8 cellular contexts compared by ENCODE assay signal in genomic region chr17:64712557-64713351, GRCh38. TPM values are rescaled to one million over a fixed set of nuclear protein-coding genes. Genes with fewer than 3 reads are reported as not detected.
DNase-seq lines count a peak whose midpoint lies in the region; ATAC-seq, FAIRE-seq and TF ChIP-seq lines count a peak whose summit lies in the region.
"Not testable (repeated sequence)": the region's sequence is repeated elsewhere in the genome, so short reads cannot be mapped to it uniquely, and the experiment has no call there.

No MANE protein-coding gene starts in this region.

- peak overlapping the region; percentile 9 for H2AFZ ChIP-seq in GM12878 (ENCODE audit: control insufficient read depth, low read depth, low read length)
- H2AFZ ChIP-seq in HepG2 (ENCODE audit: low read length) = not testable (repeated sequence)

- not testable (repeated sequence) for H3K4me2 ChIP-seq in GM12878 (ENCODE audit: control insufficient read depth, insufficient read depth)
- H3K4me2 ChIP-seq in HepG2 (ENCODE audit: low read depth, low read length) = peak overlapping the region; percentile 53

- not testable (repeated sequence) for TF ChIP-seq CTCF in RWPE1 (conservative IDR thresholded peaks at IDR 0.05; ENCODE audit: low read depth); GM12878 (IDR thresholded peaks at IDR 0.05 in 2 of 3, conservative IDR thresholded peaks at IDR 0.05 in 1 of 3; ENCODE audit: control insufficient read depth in 2 of 3, extremely low read depth in 1 of 3, insufficient read depth in 1 of 3, low read depth in 3 of 3, low read length in 3 of 3)
- TF ChIP-seq CTCF in HepG2 (CRISPR knock-in tag; IDR thresholded peaks at IDR 0.05) = peak; percentile 25; the same call in 1 of the 2 replicates

- not testable (repeated sequence) for H3K27me3 Mint-ChIP-seq in CD4-positive, alpha-beta memory T cell; activated CD8-positive, alpha-beta T cell treated with anti-CD3 and anti-CD28 coated beads, Interleukin-2, amount 10 ng/mL, durations not matched to agents 7 days and 5 days (ENCODE audit: low read depth)

- peak; percentile 34 to 61 (median 49) for DNase-seq in CD4-positive, alpha-beta memory T cell
- not testable (repeated sequence) for DNase-seq in RWPE1 (ENCODE audit: low spot score); GM12878 (ENCODE audit: low read depth, low spot score); HepG2 (ENCODE audit: low spot score)
- peak; percentile 71 for DNase-seq in activated CD8-positive, alpha-beta T cell treated with anti-CD3 and anti-CD28 coated beads, Interleukin-2, amount 10 ng/mL, durations not matched to agents 7 days and 5 days
- DNase-seq in stimulated activated CD8-positive, alpha-beta memory T cell treated with anti-CD3 and anti-CD28 coated beads, Interleukin-12 subunit alpha, Interleukin-12 subunit beta, amount 100 ng/mL, for 1 hour (ENCODE audit: low read depth) = peak; percentile 13

- H3K27me3 ChIP-seq in CD4-positive, alpha-beta memory T cell (ENCODE audit: insufficient read depth, low read length); GM12878 (replicated peaks in 1 of 2; ENCODE audit: control insufficient read depth in 2 of 2, insufficient read depth in 2 of 2, low read length in 1 of 2); HepG2 (ENCODE audit: control insufficient read depth in 1 of 2, insufficient read depth in 2 of 2, low read length in 2 of 2): not testable (repeated sequence)

- not testable (repeated sequence) for H3K9me3 ChIP-seq in CD4-positive, alpha-beta memory T cell (ENCODE audit: control insufficient read depth in 1 of 2, low read length in 2 of 2); GM12878 (replicated peaks; ENCODE audit: control insufficient read depth, insufficient read depth, low read length); HepG2 (ENCODE audit: low read length)

- POLR2A ChIA-PET in CD4-positive, alpha-beta memory T cell (lab: Charles Lee; ENCODE audit: partially characterized antibody) = interaction anchor here (1.0 kb wide), 1 partner anchor 207 kb away, joined by 4 read pairs; no protein-coding TSS in a partner anchor
- POLR2A ChIA-PET in RWPE1 (lab: Yijun Ruan, JAX; ENCODE audit: low non-redundant PET); GM12878 (lab: Charles Lee): not testable (repeated sequence)
- POLR2A ChIA-PET in activated CD8-positive, alpha-beta T cell treated with anti-CD3 and anti-CD28 coated beads, Interleukin-2, amount 10 ng/mL, durations not matched to agents 7 days and 5 days (lab: Charles Lee) = interaction anchor here (0.6 to 0.7 kb wide), 2 partner anchors 313 to 319 kb away, joined by 3 to 4 read pairs; no protein-coding TSS in a partner anchor
- POLR2A ChIA-PET in HepG2 (lab: Yijun Ruan, JAX) = interaction anchor here (1.7 kb wide), 1 partner anchor 51 kb away, joined by 4 read pairs; the partner anchor contains the start of gene SMURF2

- 13% methylated on average over 8 of the region's 11 CpGs for WGBS in GM12878 (ENCODE audit: insufficient coverage, insufficient replicate concordance, low lambda C conversion rate, missing lambda C conversion rate)
- 20% methylated on average over 6 of the region's 11 CpGs for WGBS in HepG2 (ENCODE audit: low lambda C conversion rate)

- H4K20me1 ChIP-seq in GM12878 (ENCODE audit: control insufficient read depth, insufficient read depth); HepG2 (ENCODE audit: insufficient read depth, low read length): not testable (repeated sequence)

- peaks cover 70% of the 10 kb centered on the region for H3K4me1 ChIP-seq in CD4-positive, alpha-beta memory T cell (ENCODE audit: insufficient read depth, low read length)
- peaks cover 18% of the 10 kb centered on the region for H3K4me1 ChIP-seq in GM12878 (ENCODE audit: control insufficient read depth, insufficient read depth, low read length)
- peaks cover 45% of the 10 kb centered on the region for H3K4me1 ChIP-seq in HepG2 (ENCODE audit: insufficient read depth, low read length)

- FAIRE-seq in GM12878 (lab: Jason Lieb, UNC) (peak; percentile 97), HepG2 (lab: Jason Lieb, UNC) (peak; percentile 85)

- not testable (repeated sequence) for H3K27ac ChIP-seq in CD4-positive, alpha-beta memory T cell (ENCODE audit: low read depth, low read length); GM12878 (ENCODE audit: control insufficient read depth, insufficient read depth); HepG2 (ENCODE audit: extremely low read length, insufficient read depth, low read length)
- peak overlapping the region; percentile 1; the same call in 1 of the 2 replicates for H3K27ac ChIP-seq in RWPE1

- H3K36me3 Mint-ChIP-seq in CD4-positive, alpha-beta memory T cell; activated CD8-positive, alpha-beta T cell treated with anti-CD3 and anti-CD28 coated beads, Interleukin-2, amount 10 ng/mL, durations not matched to agents 7 days and 5 days (ENCODE audit: low read depth): not testable (repeated sequence)

- SMC1A ChIA-PET in GM12878 (lab: Charles Lee; ENCODE audit: uncharacterized antibody, unreplicated experiment) = interaction anchor here (0.7 to 1.4 kb wide), 3 partner anchors 23 to 1206 kb away, joined by 3 to 4 read pairs (median 3); no protein-coding TSS in a partner anchor

- TF ChIP-seq POLR2A in GM12878 (IDR thresholded peaks at IDR 0.05; ENCODE audit: low read depth, low read length); HepG2 (IDR thresholded peaks at IDR 0.05; ENCODE audit: insufficient read depth in 1 of 2, low read depth in 2 of 2, low read length in 2 of 2): not testable (repeated sequence)

- peaks cover 40 to 69% (median 59%) of the 10 kb centered on the region in 4 donors for H3K4me1 Mint-ChIP-seq in CD4-positive, alpha-beta memory T cell
- peaks cover 76% of the 10 kb centered on the region for H3K4me1 Mint-ChIP-seq in activated CD8-positive, alpha-beta T cell treated with anti-CD3 and anti-CD28 coated beads, Interleukin-2, amount 10 ng/mL, durations not matched to agents 7 days and 5 days (ENCODE audit: low read depth)

- peak overlapping the region; percentile 71 to 97 (median 87) for H3K27ac Mint-ChIP-seq in CD4-positive, alpha-beta memory T cell
- H3K27ac Mint-ChIP-seq in activated CD8-positive, alpha-beta T cell treated with anti-CD3 and anti-CD28 coated beads, Interleukin-2, amount 10 ng/mL, durations not matched to agents 7 days and 5 days = peak overlapping the region; percentile 80

- TF ChIP-seq RAD21 in GM12878 (IDR thresholded peaks at IDR 0.05; ENCODE audit: insufficient read depth, low read depth, low read length); HepG2 (CRISPR knock-in tag; IDR thresholded peaks at IDR 0.05): not testable (repeated sequence)

- peak overlapping the region; percentile 77 to 90 (median 86) for H3K4me3 Mint-ChIP-seq in CD4-positive, alpha-beta memory T cell
- peak overlapping the region; percentile 70 for H3K4me3 Mint-ChIP-seq in activated CD8-positive, alpha-beta T cell treated with anti-CD3 and anti-CD28 coated beads, Interleukin-2, amount 10 ng/mL, durations not matched to agents 7 days and 5 days

- H3K9me3 Mint-ChIP-seq in CD4-positive, alpha-beta memory T cell; activated CD8-positive, alpha-beta T cell treated with anti-CD3 and anti-CD28 coated beads, Interleukin-2, amount 10 ng/mL, durations not matched to agents 7 days and 5 days (ENCODE audit: insufficient read depth): not testable (repeated sequence)

- ATAC-seq in GM21423 (IDR thresholded peaks at IDR 0.05; ENCODE audit: unreplicated experiment) (peak; percentile 85), HG03442 (IDR thresholded peaks at IDR 0.05; ENCODE audit: unreplicated experiment) (peak; percentile 41), GM12878 (peak; percentile 62), HepG2 (peak; percentile 85)
- ATAC-seq in activated CD8-positive, alpha-beta T cell treated with anti-CD3 and anti-CD28 coated beads, Interleukin-2, amount 10 ng/mL, durations not matched to agents 7 days and 5 days = peak; percentile 81

- BruUV-seq in GM12878 (replicated peaks; lab: Mats Ljungman, UMichigan); HepG2 (replicated peaks; lab: Mats Ljungman, UMichigan): not testable (repeated sequence)

- RAD21 ChIA-PET in GM12878 (lab: Charles Lee; ENCODE audit: unreplicated experiment) = not testable (repeated sequence)

- CTCF ChIA-PET in CD4-positive, alpha-beta memory T cell (lab: Charles Lee; ENCODE audit: partially characterized antibody) = interaction anchor here (0.7 to 2.6 kb wide), 4 partner anchors 21 to 248 kb away, joined by 3 to 7 read pairs (median 4); no protein-coding TSS in a partner anchor
- CTCF ChIA-PET in RWPE1 (lab: Yijun Ruan, JAX); HepG2 (lab: Yijun Ruan, JAX; ENCODE audit: low intra/inter-chr PET ratio, low total read pairs): not testable (repeated sequence)
- CTCF ChIA-PET in activated CD8-positive, alpha-beta T cell treated with anti-CD3 and anti-CD28 coated beads, Interleukin-2, amount 10 ng/mL, durations not matched to agents 7 days and 5 days (lab: Charles Lee) = interaction anchor here (2.3 kb wide), 1 partner anchor 24 kb away, joined by 8 read pairs; no protein-coding TSS in a partner anchor
- CTCF ChIA-PET in GM12878 (lab: Yijun Ruan, JAX) = interaction anchor here (0.6 kb wide), 1 partner anchor 519 kb away, joined by 3 read pairs; no protein-coding TSS in a partner anchor

- not testable (repeated sequence) for H3K79me2 ChIP-seq in GM12878 (ENCODE audit: control insufficient read depth, insufficient read depth, low read length); HepG2 (ENCODE audit: insufficient read depth, low read length)

- TF ChIP-seq EP300 in GM12878 (IDR thresholded peaks at IDR 0.05; ENCODE audit: borderline replicate concordance in 1 of 2, control insufficient read depth in 1 of 2, low read depth in 2 of 2, low read length in 2 of 2); HepG2 (IDR thresholded peaks at IDR 0.05; ENCODE audit: low read depth in 2 of 2, low read length in 2 of 2); HepG2 (CRISPR knock-in tag; IDR thresholded peaks at IDR 0.05; ENCODE audit: borderline replicate concordance): not testable (repeated sequence)

- not testable (repeated sequence) for H3K9ac ChIP-seq in GM12878 (ENCODE audit: control insufficient read depth, insufficient read depth, low read length); HepG2 (ENCODE audit: insufficient read depth, low read depth, low read length)

- H3K36me3 ChIP-seq in CD4-positive, alpha-beta memory T cell (ENCODE audit: insufficient read depth, low read length); GM12878 (ENCODE audit: control insufficient read depth in 2 of 2, insufficient read depth in 2 of 2, low read length in 1 of 2); HepG2 (replicated peaks in 1 of 2; ENCODE audit: control insufficient read depth in 1 of 2, insufficient read depth in 2 of 2, low read length in 2 of 2): not testable (repeated sequence)

- peak overlapping the region in 1 of 2 donors; percentile 19 for H3K4me3 ChIP-seq in CD4-positive, alpha-beta memory T cell (ENCODE audit: low read length in 2 of 2)
- H3K4me3 ChIP-seq in GM12878 = not testable (repeated sequence)
- peak overlapping the region in 1 of 3 experiments; percentile 31; a peak in 2 of 6 replicates for H3K4me3 ChIP-seq in HepG2 (replicated peaks in 1 of 3; ENCODE audit: insufficient read depth in 1 of 3, low read depth in 2 of 3, low read length in 3 of 3)

- intact Hi-C loops in CD4-positive, alpha-beta memory T cell (cut with micrococcal nuclease); GM12878 (cut with micrococcal nuclease; ENCODE audit: unreplicated experiment); HepG2 (cut with micrococcal nuclease; ENCODE audit: unreplicated experiment): not testable (repeated sequence)

- in situ Hi-C loops in GM12878 (cut with MboI); HepG2 (cut with HindIII; ENCODE audit: extremely low pct_ligation_motif_present, low pct_unique_long_range_greater_than_20kb): not testable (repeated sequence)

RNA-seq across cellular contexts. Expression of gene SMURF2, which starts 50.6 kb away (rescaled TPM):
- 10 to 100 TPM; 32.8 to 35.0 TPM for total RNA-seq in CD4-positive, alpha-beta memory T cell
- 1 to 10 TPM; 4.9 to 7.8 TPM for polyA plus RNA-seq in CD4-positive, alpha-beta memory T cell
- total RNA-seq in activated CD8-positive, alpha-beta T cell treated with anti-CD3 and anti-CD28 coated beads, Interleukin-2, amount 10 ng/mL, durations not matched to agents 7 days and 5 days = 10 to 100 TPM; 16.1 to 16.4 TPM
- 33.3 and 41.2 TPM in 2 replicates for total RNA-seq in GM12878 (2013; cell fraction: nucleolus; rRNA removed)
- total RNA-seq in GM12878 (2014; rRNA removed) = 7.9 and 11.1 TPM in 2 replicates
- 13.0 and 13.4 TPM in 2 replicates for total RNA-seq in GM12878 (2014; rRNA removed; fragmentation: Illumina TruSeq; extraction: Trizol)
- total RNA-seq in GM12878 (2021) = 8.8 and 9.0 TPM in 2 replicates
- 3.3 TPM for polyA plus RNA-seq in GM12878 (2011; ENCODE audit: low read depth)
- polyA plus RNA-seq in GM12878 (2011; rRNA removed) = 11.8 and 13.6 TPM in 2 replicates
- polyA plus RNA-seq in GM12878 (2011; cell fraction: cytosol; rRNA removed) = 4.3 and 5.4 TPM in 2 replicates
- 9.0 and 9.4 TPM in 2 replicates for polyA plus RNA-seq in GM12878 (2011; cell fraction: nucleus; rRNA removed)
- 4.4 and 5.1 TPM in 2 replicates for polyA plus RNA-seq in GM12878 (2012)
- polyA plus RNA-seq in GM12878 (2014; fragmentation: Illumina TruSeq; extraction: Trizol) = 12.0 and 12.7 TPM in 2 replicates
- polyA plus RNA-seq in GM12878 (2014; fragmentation: Nextera tagmentation; extraction: Ambion mirVana) = 1 to 10 TPM; 2.8 to 3.3 TPM
- polyA plus RNA-seq in GM12878 (2014; rRNA removed) = 6.5 and 7.1 TPM in 2 replicates
- 1 to 10 TPM; 3.5 to 4.5 TPM for polyA plus RNA-seq in GM12878 (2016; fragmentation: Nextera tagmentation; extraction: Ambion mirVana)
- polyA minus RNA-seq in GM12878 (2011; rRNA and poly(A)+ RNA removed) = 14.8 and 19.0 TPM in 2 replicates
- polyA minus RNA-seq in GM12878 (2011; cell fraction: cytosol; rRNA and poly(A)+ RNA removed) = 6.1 and 6.9 TPM in 2 replicates
- 7.1 and 9.6 TPM in 2 replicates for polyA minus RNA-seq in GM12878 (2011; cell fraction: nucleus; rRNA and poly(A)+ RNA removed)
- total RNA-seq in HepG2 (2016; rRNA removed; fragmentation: Illumina TruSeq; extraction: Trizol) = 24.3 and 29.3 TPM in 2 replicates
- total RNA-seq in HepG2 (2016; cell fraction: cytosol; rRNA removed; fragmentation: Illumina TruSeq; extraction: Trizol; ENCODE audit: low read depth) = 9.8 and 12.5 TPM in 2 replicates
- 23.1 and 28.2 TPM in 2 replicates for total RNA-seq in HepG2 (2016; cell fraction: insoluble cytoplasmic fraction; rRNA removed; fragmentation: Illumina TruSeq; extraction: Trizol)
- 16.9 and 17.9 TPM in 2 replicates for total RNA-seq in HepG2 (2016; cell fraction: membrane; rRNA removed; fragmentation: Illumina TruSeq; extraction: Trizol)
- 23.0 and 24.2 TPM in 2 replicates for total RNA-seq in HepG2 (2016; cell fraction: nucleus; rRNA removed; fragmentation: Illumina TruSeq; extraction: Trizol)
- 12.9 and 14.9 TPM in 2 replicates for polyA plus RNA-seq in HepG2 (2011; rRNA removed)
- 6.7 and 10.4 TPM in 2 replicates for polyA plus RNA-seq in HepG2 (2011; cell fraction: cytosol; rRNA removed)
- polyA plus RNA-seq in HepG2 (2011; cell fraction: nucleus; rRNA removed) = 10.2 and 12.2 TPM in 2 replicates
- polyA plus RNA-seq in HepG2 (2012) = 13.3 and 15.9 TPM in 2 replicates
- polyA plus RNA-seq in HepG2 (2016; cell fraction: cytosol; fragmentation: Illumina TruSeq; extraction: Trizol; ENCODE audit: low read depth) = 1.3 and 1.5 TPM in 2 replicates
- polyA plus RNA-seq in HepG2 (2016; cell fraction: insoluble cytoplasmic fraction; fragmentation: Illumina TruSeq; extraction: Trizol; ENCODE audit: low read depth) = 20.3 and 21.2 TPM in 2 replicates
- polyA plus RNA-seq in HepG2 (2016; cell fraction: membrane; fragmentation: Illumina TruSeq; extraction: Trizol; ENCODE audit: low read depth) = 5.1 and 5.8 TPM in 2 replicates
- 24.6 and 25.3 TPM in 2 replicates for polyA plus RNA-seq in HepG2 (2016; cell fraction: nucleus; fragmentation: Illumina TruSeq; extraction: Trizol; ENCODE audit: insufficient read depth, low read depth)
- polyA minus RNA-seq in HepG2 (2011; rRNA and poly(A)+ RNA removed; ENCODE audit: low replicate concordance) = 16.0 and 18.1 TPM in 2 replicates
- 14.9 and 18.5 TPM in 2 replicates for polyA minus RNA-seq in HepG2 (2011; cell fraction: cytosol; rRNA and poly(A)+ RNA removed)
- polyA minus RNA-seq in HepG2 (2011; cell fraction: nucleus; rRNA and poly(A)+ RNA removed) = 28.2 and 34.3 TPM in 2 replicates
